In the genomic region with DNA sequence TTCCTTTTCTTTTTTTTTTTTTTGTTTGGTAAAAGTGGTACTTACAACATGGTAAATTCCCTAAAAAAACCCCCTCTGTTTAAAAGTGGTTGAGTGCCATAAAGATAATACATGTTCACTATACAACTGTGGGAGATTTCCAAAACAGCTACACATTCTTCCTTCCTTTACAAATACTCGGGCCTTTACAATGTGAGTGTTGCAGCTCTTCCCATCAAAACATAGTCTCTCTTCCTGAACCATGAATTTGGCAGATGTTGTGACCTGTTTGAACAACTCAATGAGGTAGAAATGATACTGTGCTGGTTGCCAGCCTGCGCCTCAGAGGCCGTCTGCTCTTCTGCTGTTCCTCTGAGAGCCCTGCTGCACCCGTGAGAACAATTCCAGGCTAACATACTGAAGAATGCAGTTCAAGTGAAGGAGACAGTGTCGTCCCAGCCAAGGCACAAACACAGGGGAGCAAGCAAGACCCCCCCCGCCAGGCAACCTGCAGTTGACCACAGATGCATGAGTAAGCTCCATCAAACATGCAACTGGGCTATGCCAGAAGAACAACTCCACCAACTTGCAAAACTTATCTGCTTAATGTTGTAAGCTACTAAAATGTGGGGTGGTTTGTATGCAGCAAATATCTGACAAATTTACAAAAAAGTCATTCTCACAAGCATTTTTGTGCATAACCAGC, we compare ENCODE assay signal across 1 cellular context.
TF ChIP-seq lines count a peak whose summit lies in the region.

No MANE protein-coding gene starts in this region.

TF ChIP-seq in GM23338, 12 proteins besides CTCF, POLR2A, EP300 and RAD21 (continued from another document):
- TF ChIP-seq, protein P1, sequence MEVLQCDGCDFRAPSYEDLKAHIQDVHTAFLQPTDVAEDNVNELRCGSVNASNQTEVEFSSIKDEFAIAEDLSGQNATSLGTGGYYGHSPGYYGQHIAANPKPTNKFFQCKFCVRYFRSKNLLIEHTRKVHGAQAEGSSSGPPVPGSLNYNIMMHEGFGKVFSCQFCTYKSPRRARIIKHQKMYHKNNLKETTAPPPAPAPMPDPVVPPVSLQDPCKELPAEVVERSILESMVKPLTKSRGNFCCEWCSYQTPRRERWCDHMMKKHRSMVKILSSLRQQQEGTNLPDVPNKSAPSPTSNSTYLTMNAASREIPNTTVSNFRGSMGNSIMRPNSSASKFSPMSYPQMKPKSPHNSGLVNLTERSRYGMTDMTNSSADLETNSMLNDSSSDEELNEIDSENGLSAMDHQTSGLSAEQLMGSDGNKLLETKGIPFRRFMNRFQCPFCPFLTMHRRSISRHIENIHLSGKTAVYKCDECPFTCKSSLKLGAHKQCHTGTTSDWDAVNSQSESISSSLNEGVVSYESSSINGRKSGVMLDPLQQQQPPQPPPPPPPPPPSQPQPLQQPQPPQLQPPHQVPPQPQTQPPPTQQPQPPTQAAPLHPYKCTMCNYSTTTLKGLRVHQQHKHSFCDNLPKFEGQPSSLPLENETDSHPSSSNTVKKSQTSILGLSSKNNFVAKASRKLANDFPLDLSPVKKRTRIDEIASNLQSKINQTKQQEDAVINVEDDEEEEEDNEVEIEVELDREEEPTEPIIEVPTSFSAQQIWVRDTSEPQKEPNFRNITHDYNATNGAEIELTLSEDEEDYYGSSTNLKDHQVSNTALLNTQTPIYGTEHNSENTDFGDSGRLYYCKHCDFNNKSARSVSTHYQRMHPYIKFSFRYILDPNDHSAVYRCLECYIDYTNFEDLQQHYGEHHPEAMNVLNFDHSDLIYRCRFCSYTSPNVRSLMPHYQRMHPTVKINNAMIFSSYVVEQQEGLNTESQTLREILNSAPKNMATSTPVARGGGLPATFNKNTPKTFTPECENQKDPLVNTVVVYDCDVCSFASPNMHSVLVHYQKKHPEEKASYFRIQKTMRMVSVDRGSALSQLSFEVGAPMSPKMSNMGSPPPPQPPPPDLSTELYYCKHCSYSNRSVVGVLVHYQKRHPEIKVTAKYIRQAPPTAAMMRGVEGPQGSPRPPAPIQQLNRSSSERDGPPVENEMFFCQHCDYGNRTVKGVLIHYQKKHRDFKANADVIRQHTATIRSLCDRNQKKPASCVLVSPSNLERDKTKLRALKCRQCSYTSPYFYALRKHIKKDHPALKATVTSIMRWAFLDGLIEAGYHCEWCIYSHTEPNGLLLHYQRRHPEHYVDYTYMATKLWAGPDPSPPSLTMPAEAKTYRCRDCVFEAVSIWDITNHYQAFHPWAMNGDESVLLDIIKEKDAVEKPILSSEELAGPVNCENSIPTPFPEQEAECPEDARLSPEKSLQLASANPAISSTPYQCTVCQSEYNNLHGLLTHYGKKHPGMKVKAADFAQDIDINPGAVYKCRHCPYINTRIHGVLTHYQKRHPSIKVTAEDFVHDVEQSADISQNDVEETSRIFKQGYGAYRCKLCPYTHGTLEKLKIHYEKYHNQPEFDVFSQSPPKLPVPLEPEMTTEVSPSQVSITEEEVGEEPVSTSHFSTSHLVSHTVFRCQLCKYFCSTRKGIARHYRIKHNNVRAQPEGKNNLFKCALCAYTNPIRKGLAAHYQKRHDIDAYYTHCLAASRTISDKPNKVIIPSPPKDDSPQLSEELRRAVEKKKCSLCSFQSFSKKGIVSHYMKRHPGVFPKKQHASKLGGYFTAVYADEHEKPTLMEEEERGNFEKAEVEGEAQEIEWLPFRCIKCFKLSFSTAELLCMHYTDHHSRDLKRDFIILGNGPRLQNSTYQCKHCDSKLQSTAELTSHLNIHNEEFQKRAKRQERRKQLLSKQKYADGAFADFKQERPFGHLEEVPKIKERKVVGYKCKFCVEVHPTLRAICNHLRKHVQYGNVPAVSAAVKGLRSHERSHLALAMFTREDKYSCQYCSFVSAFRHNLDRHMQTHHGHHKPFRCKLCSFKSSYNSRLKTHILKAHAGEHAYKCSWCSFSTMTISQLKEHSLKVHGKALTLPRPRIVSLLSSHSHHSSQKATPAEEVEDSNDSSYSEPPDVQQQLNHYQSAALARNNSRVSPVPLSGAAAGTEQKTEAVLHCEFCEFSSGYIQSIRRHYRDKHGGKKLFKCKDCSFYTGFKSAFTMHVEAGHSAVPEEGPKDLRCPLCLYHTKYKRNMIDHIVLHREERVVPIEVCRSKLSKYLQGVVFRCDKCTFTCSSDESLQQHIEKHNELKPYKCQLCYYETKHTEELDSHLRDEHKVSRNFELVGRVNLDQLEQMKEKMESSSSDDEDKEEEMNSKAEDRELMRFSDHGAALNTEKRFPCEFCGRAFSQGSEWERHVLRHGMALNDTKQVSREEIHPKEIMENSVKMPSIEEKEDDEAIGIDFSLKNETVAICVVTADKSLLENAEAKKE (CRISPR knock-in tag; IDR thresholded peaks at IDR 0.05): no peak
- TF ChIP-seq ZNF331 (CRISPR knock-in tag; IDR thresholded peaks at IDR 0.05; ENCODE audit: low read depth) (no peak), NANOG (IDR thresholded peaks at IDR 0.05; ENCODE audit: borderline replicate concordance) (no peak), JUNB (IDR thresholded peaks at IDR 0.05; ENCODE audit: unreplicated experiment) (no peak), EZH2phosphoT487 (IDR thresholded peaks at IDR 0.05; ENCODE audit: unreplicated experiment) (no peak), POLR2AphosphoS5 (IDR thresholded peaks at IDR 0.05; ENCODE audit: low read depth) (no peak), ZNF114 (CRISPR knock-in tag; IDR thresholded peaks at IDR 0.05) (no peak)
- TF ChIP-seq, protein P2, sequence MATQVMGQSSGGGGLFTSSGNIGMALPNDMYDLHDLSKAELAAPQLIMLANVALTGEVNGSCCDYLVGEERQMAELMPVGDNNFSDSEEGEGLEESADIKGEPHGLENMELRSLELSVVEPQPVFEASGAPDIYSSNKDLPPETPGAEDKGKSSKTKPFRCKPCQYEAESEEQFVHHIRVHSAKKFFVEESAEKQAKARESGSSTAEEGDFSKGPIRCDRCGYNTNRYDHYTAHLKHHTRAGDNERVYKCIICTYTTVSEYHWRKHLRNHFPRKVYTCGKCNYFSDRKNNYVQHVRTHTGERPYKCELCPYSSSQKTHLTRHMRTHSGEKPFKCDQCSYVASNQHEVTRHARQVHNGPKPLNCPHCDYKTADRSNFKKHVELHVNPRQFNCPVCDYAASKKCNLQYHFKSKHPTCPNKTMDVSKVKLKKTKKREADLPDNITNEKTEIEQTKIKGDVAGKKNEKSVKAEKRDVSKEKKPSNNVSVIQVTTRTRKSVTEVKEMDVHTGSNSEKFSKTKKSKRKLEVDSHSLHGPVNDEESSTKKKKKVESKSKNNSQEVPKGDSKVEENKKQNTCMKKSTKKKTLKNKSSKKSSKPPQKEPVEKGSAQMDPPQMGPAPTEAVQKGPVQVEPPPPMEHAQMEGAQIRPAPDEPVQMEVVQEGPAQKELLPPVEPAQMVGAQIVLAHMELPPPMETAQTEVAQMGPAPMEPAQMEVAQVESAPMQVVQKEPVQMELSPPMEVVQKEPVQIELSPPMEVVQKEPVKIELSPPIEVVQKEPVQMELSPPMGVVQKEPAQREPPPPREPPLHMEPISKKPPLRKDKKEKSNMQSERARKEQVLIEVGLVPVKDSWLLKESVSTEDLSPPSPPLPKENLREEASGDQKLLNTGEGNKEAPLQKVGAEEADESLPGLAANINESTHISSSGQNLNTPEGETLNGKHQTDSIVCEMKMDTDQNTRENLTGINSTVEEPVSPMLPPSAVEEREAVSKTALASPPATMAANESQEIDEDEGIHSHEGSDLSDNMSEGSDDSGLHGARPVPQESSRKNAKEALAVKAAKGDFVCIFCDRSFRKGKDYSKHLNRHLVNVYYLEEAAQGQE (IDR thresholded peaks at IDR 0.05; ENCODE audit: unreplicated experiment): no peak
- TF ChIP-seq, protein P3, sequence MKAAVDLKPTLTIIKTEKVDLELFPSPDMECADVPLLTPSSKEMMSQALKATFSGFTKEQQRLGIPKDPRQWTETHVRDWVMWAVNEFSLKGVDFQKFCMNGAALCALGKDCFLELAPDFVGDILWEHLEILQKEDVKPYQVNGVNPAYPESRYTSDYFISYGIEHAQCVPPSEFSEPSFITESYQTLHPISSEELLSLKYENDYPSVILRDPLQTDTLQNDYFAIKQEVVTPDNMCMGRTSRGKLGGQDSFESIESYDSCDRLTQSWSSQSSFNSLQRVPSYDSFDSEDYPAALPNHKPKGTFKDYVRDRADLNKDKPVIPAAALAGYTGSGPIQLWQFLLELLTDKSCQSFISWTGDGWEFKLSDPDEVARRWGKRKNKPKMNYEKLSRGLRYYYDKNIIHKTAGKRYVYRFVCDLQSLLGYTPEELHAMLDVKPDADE (IDR thresholded peaks at IDR 0.05): no peak
